In genomic region chr7:107169120-107170050, GRCh38 we compare ENCODE assay signal across 8 cellular contexts. TPM values are rescaled to one million over a fixed set of nuclear protein-coding genes. Genes with fewer than 3 reads are reported as not detected.
DNase-seq lines count a peak whose midpoint lies in the region; TF ChIP-seq lines count a peak whose summit lies in the region.

No MANE protein-coding gene starts in this region.

- H3K9me3 ChIP-seq in SK-N-SH, result no peaks in the 10 kb centered on the region

- peaks cover 45% of the 10 kb centered on the region for H3K79me2 ChIP-seq in SK-N-SH (ENCODE audit: insufficient read depth)

- under 1% methylated on average over 54 of the region's 73 CpGs for WGBS in SK-N-SH (ENCODE audit: low lambda C conversion rate)

- H3K4me1 Mint-ChIP-seq in activated naive CD4-positive, alpha-beta T cell treated with anti-CD3 and anti-CD28 coated beads, Interleukin-2, amount 50 U/mL, for 24 hours, result peaks cover 52% of the 10 kb centered on the region

- H3K4me2 ChIP-seq in SK-N-SH, result peak overlapping the region; percentile 81

- H3K4me1 ChIP-seq in SK-N-SH (ENCODE audit: control insufficient read depth in 1 of 2, insufficient read depth in 2 of 2, low read depth in 1 of 2, low read length in 1 of 2), result peaks cover 0 to 13% of the 10 kb centered on the region in 2 experiments; a peak in 2 of 4 replicates

- no peaks in the 10 kb centered on the region for H3K27me3 Mint-ChIP-seq in activated naive CD4-positive, alpha-beta T cell treated with anti-CD3 and anti-CD28 coated beads, Interleukin-2, amount 50 U/mL, for 24 hours

- no peak; the same call in 1 of the 2 replicates for TF ChIP-seq CTCF in SK-N-SH (IDR thresholded peaks at IDR 0.05)

- DNase-seq in EL, result peak; percentile 95
- DNase-seq in HEK293T (ENCODE audit: extremely low spot score), result peak; percentile 81
- peak; percentile 97 for DNase-seq in NCI-H1092 treated with DMSO at 0.1 percent for 48 hours (lab: John Stamatoyannopoulos, UW)
- peak; percentile 94 for DNase-seq in SK-N-SH
- DNase-seq in globus pallidus (ENCODE audit: low spot score), result peak; percentile 99
- DNase-seq in non-pigmented ciliary epithelial cell (ENCODE audit: low read depth), result peak; percentile 90
- DNase-seq in substantia nigra (lab: John Stamatoyannopoulos, UW), result peak; percentile 63 to 98 (median 96)

- H3K27ac ChIP-seq in SK-N-SH (ENCODE audit: low read depth in 2 of 2, low read length in 1 of 2) (peak overlapping the region; percentile 86 to 88), substantia nigra (ENCODE audit: low read depth, low read length, poor library complexity, severe bottlenecking) (peak overlapping the region; percentile 99)

- H3K36me3 Mint-ChIP-seq in activated naive CD4-positive, alpha-beta T cell treated with anti-CD3 and anti-CD28 coated beads, Interleukin-2, amount 50 U/mL, for 24 hours, result peaks cover 8% of the 10 kb centered on the region

- H3K9me3 Mint-ChIP-seq in activated naive CD4-positive, alpha-beta T cell treated with anti-CD3 and anti-CD28 coated beads, Interleukin-2, amount 50 U/mL, for 24 hours, result no peaks in the 10 kb centered on the region

- peak overlapping the region; percentile 87 to 89 for H3K4me3 ChIP-seq in SK-N-SH (ENCODE audit: low read depth in 2 of 2, low read length in 1 of 2)

- peaks cover 21% of the 10 kb centered on the region for H3F3A ChIP-seq in SK-N-SH (replicated peaks; ENCODE audit: insufficient read depth)

- TF ChIP-seq EP300 in SK-N-SH (IDR thresholded peaks at IDR 0.05; ENCODE audit: borderline replicate concordance in 1 of 2, low read depth in 1 of 2, low read length in 1 of 2), result peak; percentile 69 to 75; a peak in 3 of 4 replicates

- peak overlapping the region; percentile 89 for H3K9ac ChIP-seq in SK-N-SH

- CTCF ChIA-PET in HEK293T (lab: Yijun Ruan, JAX) (interaction anchor here (0.5 to 1.4 kb wide), 3 partner anchors 21 to 710 kb away, joined by 3 read pairs; no protein-coding TSS in a partner anchor), SK-N-SH (lab: Yijun Ruan, JAX) (interaction anchor here (0.6 to 6.3 kb wide), 10 partner anchors 9 to 705 kb away, joined by 3 to 77 read pairs (median 4); no protein-coding TSS in a partner anchor)

- H3K27me3 ChIP-seq in SK-N-SH (ENCODE audit: insufficient read depth), result no peaks in the 10 kb centered on the region

- H3K27ac Mint-ChIP-seq in activated naive CD4-positive, alpha-beta T cell treated with anti-CD3 and anti-CD28 coated beads, Interleukin-2, amount 50 U/mL, for 24 hours, result peak overlapping the region; percentile 99

- TF ChIP-seq RAD21 in SK-N-SH (IDR thresholded peaks at IDR 0.05; ENCODE audit: low read length), result peak; percentile 12

- H3K9me2 ChIP-seq in SK-N-SH, result no peaks in the 10 kb centered on the region

- H2AFZ ChIP-seq in SK-N-SH (ENCODE audit: low read depth), result peak overlapping the region; percentile 1; the same call in 1 of the 2 replicates

- peaks cover 4 to 11% of the 10 kb centered on the region in 2 experiments for H3K36me3 ChIP-seq in SK-N-SH (replicated peaks in 1 of 2; ENCODE audit: control insufficient read depth in 1 of 2, insufficient read depth in 2 of 2, low read length in 1 of 2)

- POLR2A ChIA-PET in HEK293T (lab: Yijun Ruan, JAX) (interaction anchor here (0.7 to 2.0 kb wide), 5 partner anchors 8 to 884 kb away, joined by 3 to 8 read pairs (median 4); partner anchors contain the start of genes CBLL1 and NAMPT), SK-N-SH (lab: Yijun Ruan, JAX) (interaction anchor here (0.5 to 3.2 kb wide), 8 partner anchors 11 to 601 kb away, joined by 3 to 19 read pairs (median 4); partner anchors contain the start of genes CBLL1, COG5, DUS4L and GPR22)

- peaks cover 44% of the 10 kb centered on the region for H4K20me1 ChIP-seq in SK-N-SH (ENCODE audit: insufficient read depth)

- peak overlapping the region; percentile 93 for H3K4me3 Mint-ChIP-seq in activated naive CD4-positive, alpha-beta T cell treated with anti-CD3 and anti-CD28 coated beads, Interleukin-2, amount 50 U/mL, for 24 hours

TF ChIP-seq in HEK293T, 16 proteins besides CTCF, POLR2A, EP300 and RAD21:
- TF ChIP-seq NFRKB (IDR thresholded peaks at IDR 0.05) (peak; percentile 4; the same call in 1 of the 2 replicates), LEF1 (IDR thresholded peaks at IDR 0.05; ENCODE audit: borderline replicate concordance) (no peak)
TF ChIP-seq in HEK293T: peak in this region for 1.

TF ChIP-seq in SK-N-SH, 30 proteins besides CTCF, POLR2A, EP300 and RAD21 (continues in another document):
- TF ChIP-seq TCF12 (IDR thresholded peaks at IDR 0.05) (peak; percentile 74), TEAD4 (IDR thresholded peaks at IDR 0.05; ENCODE audit: borderline replicate concordance, insufficient read depth) (no peak), IRF3 (IDR thresholded peaks at IDR 0.05; ENCODE audit: low read depth, low read length) (no peak), FOXM1 (IDR thresholded peaks at IDR 0.05; ENCODE audit: low read depth) (no peak), RFX5 (IDR thresholded peaks at IDR 0.05; ENCODE audit: low read length) (no peak), GABPA (IDR thresholded peaks at IDR 0.05; ENCODE audit: low read depth) (no peak), ELF1 (IDR thresholded peaks at IDR 0.05) (0 out of 2 replicates have a peak, but pooled peaks have one; percentile 35), MXI1 (IDR thresholded peaks at IDR 0.05; ENCODE audit: low read depth, low read length) (peak; percentile 96), FOSL2 (IDR thresholded peaks at IDR 0.05; ENCODE audit: borderline replicate concordance, low read depth) (0 out of 2 replicates have a peak, but pooled peaks have one; percentile 10), PBX3 (IDR thresholded peaks at IDR 0.05) (peak; percentile 59), NFIC (IDR thresholded peaks at IDR 0.05; ENCODE audit: borderline replicate concordance) (peak; percentile 83; the same call in 1 of the 2 replicates), RCOR1 (IDR thresholded peaks at IDR 0.05; ENCODE audit: low read length) (peak; percentile 82), TAF1 (IDR thresholded peaks at IDR 0.05; ENCODE audit: borderline replicate concordance, low read depth, low read length) (peak; percentile 78), CHD2 (IDR thresholded peaks at IDR 0.05; ENCODE audit: low read length, partially characterized antibody) (peak; percentile 99), POLR2AphosphoS5 (IDR thresholded peaks at IDR 0.05; ENCODE audit: low read depth, low read length) (peak; percentile 91), SMC3 (IDR thresholded peaks at IDR 0.05; ENCODE audit: low read depth, low read length) (no peak), JUND (IDR thresholded peaks at IDR 0.05) (peak; percentile 45; the same call in 1 of the 2 replicates), NRF1 (IDR thresholded peaks at IDR 0.05; ENCODE audit: low read depth, low read length) (peak; percentile 90), EZH2phosphoT487 (IDR thresholded peaks at IDR 0.05; ENCODE audit: borderline replicate concordance, low read depth) (no peak), RXRA (IDR thresholded peaks at IDR 0.05; ENCODE audit: borderline replicate concordance, low read depth) (peak; percentile 78; the same call in 1 of the 2 replicates), ZBTB33 (IDR thresholded peaks at IDR 0.05; ENCODE audit: borderline replicate concordance, low read depth) (peak; percentile 80), MEF2A (IDR thresholded peaks at IDR 0.05; ENCODE audit: borderline replicate concordance, low read depth) (no peak), FOXJ3 (CRISPR knock-in tag; IDR thresholded peaks at IDR 0.05) (peak; percentile 67), SIN3A (IDR thresholded peaks at IDR 0.05; ENCODE audit: borderline replicate concordance, low read depth, low read length) (peak; percentile 98), MAX (IDR thresholded peaks at IDR 0.05; ENCODE audit: low read depth) (peak; percentile 91)

RNA-seq across cellular contexts. Expression of gene HBP1, which starts 0.6 kb away (rescaled TPM):
- polyA plus RNA-seq in SK-N-SH (2012; rRNA removed), result 27.2 and 36.8 TPM in 2 replicates
- 36.1 and 38.5 TPM in 2 replicates for polyA plus RNA-seq in SK-N-SH (2012; cell fraction: cytosol; rRNA removed)
- 25.1 and 58.0 TPM in 2 replicates for polyA plus RNA-seq in SK-N-SH (2012; cell fraction: nucleus; rRNA removed)

Comparison
In these comparisons a context has a peak if more than half of its experiments do, and no peak if none do; other contexts are left out.
1. Peak in every context shown above with its lines: DNase-seq, H3K4me3 ChIP-seq and H3K27ac ChIP-seq.